ENCODE assay signal across 19 cellular contexts in the genomic region with DNA sequence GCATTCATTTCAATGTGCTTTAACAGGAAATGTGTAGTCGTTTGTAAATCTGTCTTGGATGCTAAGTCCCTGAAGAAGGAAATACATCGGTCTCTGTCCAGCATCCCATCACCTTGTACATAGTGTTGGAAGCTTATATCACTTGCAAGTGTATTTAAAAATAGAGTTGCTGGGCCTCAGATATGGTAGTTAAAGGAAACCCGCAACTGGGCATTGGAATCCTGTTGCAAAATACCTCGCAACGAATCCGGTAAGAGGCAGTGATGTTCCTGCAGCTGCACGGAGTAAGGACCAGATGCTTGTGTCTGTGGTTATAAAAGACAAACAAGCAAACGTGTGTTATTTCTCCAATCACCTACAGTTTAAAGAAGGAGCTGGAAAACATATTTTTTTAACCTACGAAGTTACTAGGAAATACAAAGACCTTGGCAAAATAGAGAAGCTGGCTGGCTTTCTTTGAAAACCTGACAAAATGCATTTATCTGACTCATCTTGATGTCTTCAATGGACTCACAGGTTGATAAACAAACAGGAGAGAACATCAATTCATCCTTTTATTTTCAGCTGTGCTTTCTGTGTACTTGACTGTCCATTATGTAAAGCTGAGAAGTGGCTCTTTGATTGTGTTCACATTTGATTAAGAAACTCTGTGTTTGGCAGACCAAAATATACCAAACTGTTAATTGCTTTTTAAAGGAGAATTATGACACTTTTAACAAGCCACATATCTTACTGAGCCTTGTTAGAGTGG.
DNase-seq lines count a peak whose midpoint lies in the region; FAIRE-seq and TF ChIP-seq lines count a peak whose summit lies in the region.
"Had no signal": no experiment of that assay in that cellular context is flagged by ENCODE, and none has a peak within 500 bp of the region (broad histone marks: within the 10 kb centered on the region; RNA-seq: fewer than 3 reads in every experiment).

No MANE protein-coding gene starts in this region.

- H2AFZ ChIP-seq in hepatocyte = no peak overlapping the region
- H2AFZ ChIP-seq: PC-9 had no signal

- H3K27me3 ChIP-seq in hepatocyte = no peaks in the 10 kb centered on the region

- no peak for FAIRE-seq in GM19239 (lab: Jason Lieb, UNC)
- FAIRE-seq: A549 had no signal

- H3K4me1 ChIP-seq in hepatocyte (ENCODE audit: insufficient read depth) = peaks cover 14% of the 10 kb centered on the region
- H3K4me1 ChIP-seq: A549, prostate gland, suprapubic skin had no signal

- H3K36me3 ChIP-seq in hepatocyte (replicated peaks; ENCODE audit: insufficient read depth, low read depth) = no peaks in the 10 kb centered on the region
- H3K36me3 ChIP-seq: prostate gland, suprapubic skin had no signal

- no peak overlapping the region for H3K4me3 ChIP-seq in hepatocyte
- H3K4me3 ChIP-seq: A549, PC-9, prostate gland, suprapubic skin had no signal

- H3K27ac ChIP-seq in hepatocyte = no peak overlapping the region
- H3K27ac ChIP-seq: A549, PC-9, prostate gland, suprapubic skin, VCaP had no signal

- 69% methylated on average over 9 of the region's 9 CpGs for WGBS in hepatocyte (ENCODE audit: low lambda C conversion rate, missing lambda C conversion rate)

- no peaks in the 10 kb centered on the region for H3K79me2 ChIP-seq in hepatocyte

- H4K20me1 ChIP-seq in hepatocyte (ENCODE audit: insufficient read depth, poor library complexity, severe bottlenecking) = no peaks in the 10 kb centered on the region

- DNase-seq in NCI-H748 (lab: John Stamatoyannopoulos, UW; ENCODE audit: unreplicated experiment) = peak; percentile 40
- DNase-seq in NCI-H748 treated with DMSO at 0.1 percent for 48 hours (lab: John Stamatoyannopoulos, UW) = no peak
- DNase-seq in SIG-M5 treated with dmso at 0.1 percent for 504 hours (lab: John Stamatoyannopoulos, UW; ENCODE audit: unreplicated experiment) = peak; percentile 95
- DNase-seq in hepatocyte (ENCODE audit: low spot score) = no peak
- DNase-seq in GM19239 (ENCODE audit: insufficient read length, low spot score) = no peak
- no peak for DNase-seq in stimulated activated naive CD4-positive, alpha-beta T cell (lab: John Stamatoyannopoulos, UW)
- no peak for DNase-seq in activated T-cell treated with anti-CD3 and anti-CD28 coated beads, Interleukin-2, amount 50 U/mL, for 48 hours
- no peak for DNase-seq in iPS-NIHi11 (ENCODE audit: low spot score)
- DNase-seq: activated CD8-positive, alpha-beta memory T cell treated with anti-CD3 and anti-CD28 coated beads for 24 hours; activated gamma-delta T cell; COR-L47; left ventricle myocardium superior; NCI-H446; PC-9; SK-N-SH had no signal

- H3K9me3 ChIP-seq in hepatocyte (ENCODE audit: low read depth) = no peaks in the 10 kb centered on the region
- H3K9me3 ChIP-seq: A549, prostate gland, SK-N-SH, suprapubic skin had no signal

- H3K9me2 ChIP-seq in hepatocyte (replicated peaks; ENCODE audit: insufficient read depth) = no peaks in the 10 kb centered on the region
- H3K9me2 ChIP-seq: SK-N-SH had no signal

- peak overlapping the region; percentile 14 for H3K4me2 ChIP-seq in hepatocyte
- H3K4me2 ChIP-seq: A549, PC-9, SK-N-SH had no signal

- no peak for TF ChIP-seq CTCF in hepatocyte (IDR thresholded peaks at IDR 0.05; ENCODE audit: poor library complexity)

Comparison
In these comparisons a context has a peak if more than half of its experiments do, and no peak if none do; other contexts are left out.
1. DNase-seq: peak in NCI-H748 (single experiment) and SIG-M5 treated with dmso at 0.1 percent for 504 hours (single experiment); none in NCI-H748 treated with DMSO at 0.1 percent for 48 hours (single experiment), hepatocyte (single experiment), GM19239 (single experiment), stimulated activated naive CD4-positive, alpha-beta T cell (0 of 6), activated T-cell treated with anti-CD3 and anti-CD28 coated beads, Interleukin-2, amount 50 U/mL, for 48 hours (0 of 2) and iPS-NIHi11 (single experiment).